ENCODE assay signal across 8 cellular contexts in genomic region chr22:21865041-21865440, GRCh38. TPM values are rescaled to one million over a fixed set of nuclear protein-coding genes. Genes with fewer than 3 reads are reported as not detected.
DNase-seq lines count a peak whose midpoint lies in the region; ATAC-seq, FAIRE-seq and TF ChIP-seq lines count a peak whose summit lies in the region.

No MANE protein-coding gene starts in this region.

- H3K4me1 ChIP-seq in A673 (ENCODE audit: insufficient read depth, low read length, poor library complexity, severe bottlenecking), result peaks cover 32% of the 10 kb centered on the region

- no peaks in the 10 kb centered on the region for H3K36me3 ChIP-seq in A673 (ENCODE audit: insufficient read depth, low read length, poor library complexity, severe bottlenecking)

- no peaks in the 10 kb centered on the region for H3K27me3 ChIP-seq in A673 (replicated peaks; ENCODE audit: insufficient read depth, low read depth, low read length, poor library complexity)

- H3K4me3 ChIP-seq in A673 (ENCODE audit: low read depth, low read length, poor library complexity, severe bottlenecking), result peak overlapping the region; percentile 85

- CTCF ChIA-PET in A673 (lab: Charles Lee), result no interaction called here

- peak; percentile 66 for DNase-seq in A673 (ENCODE audit: low spot score)
- no peak for DNase-seq in GM18507 (ENCODE audit: extremely low spot score, insufficient read length, low read depth)
- peak; percentile 34 to 51 for DNase-seq in activated CD4-positive, alpha-beta T cell treated with anti-CD3 and anti-CD28 coated beads, Interleukin-2, amount 50 U/mL, for 48 hours
- DNase-seq in glomerular visceral epithelial cell (ENCODE audit: extremely low spot score), result peak; percentile 47
- DNase-seq in stimulated activated CD8-positive, alpha-beta memory T cell treated with anti-CD3 and anti-CD28 coated beads, Interleukin-4, amount 100 ng/mL, for 48 hours, result peak; percentile 48
- DNase-seq in KG1 (lab: John Stamatoyannopoulos, UW), result no peak

- intact Hi-C loops in A673 (cut with micrococcal nuclease; ENCODE audit: unreplicated experiment), result loop anchor here (5.0 kb wide), 1 partner anchor 48 kb away; no protein-coding TSS in a partner anchor

- peak; percentile 45 for FAIRE-seq in GM18507 (lab: Jason Lieb, UNC)

- TF ChIP-seq CTCF in A673 (conservative IDR thresholded peaks at IDR 0.05; ENCODE audit: low read depth, low read length), result no peak

- H3K27ac ChIP-seq in A673 (ENCODE audit: low read depth, low read length, poor library complexity, severe bottlenecking), result no peak overlapping the region

- no TSS peak for BruUV-seq in A673 (replicated peaks; lab: Mats Ljungman, UMichigan)

- ATAC-seq in HG03439 (IDR thresholded peaks at IDR 0.05; ENCODE audit: unreplicated experiment) (no peak), HG02642 (IDR thresholded peaks at IDR 0.05; ENCODE audit: poor library complexity, unreplicated experiment) (no peak)

- POLR2A ChIA-PET in A673 (lab: Charles Lee; ENCODE audit: low non-redundant PET), result no interaction called here

- H3K9me3 ChIP-seq in A673 (ENCODE audit: low read depth, low read length, poor library complexity, severe bottlenecking), result no peaks in the 10 kb centered on the region

RNA-seq across cellular contexts. Expression of gene MAPK1, which starts 2.4 kb away (rescaled TPM):
- 136 and 139 TPM in 2 replicates for total RNA-seq in A673 (2021)

Comparison
In these comparisons a context has a peak if more than half of its experiments do, and no peak if none do; other contexts are left out.
1. DNase-seq: peak in A673 (single experiment), activated CD4-positive, alpha-beta T cell treated with anti-CD3 and anti-CD28 coated beads, Interleukin-2, amount 50 U/mL, for 48 hours (2 of 2), glomerular visceral epithelial cell (single experiment) and stimulated activated CD8-positive, alpha-beta memory T cell treated with anti-CD3 and anti-CD28 coated beads, Interleukin-4, amount 100 ng/mL, for 48 hours (single experiment); none in GM18507 (single experiment) and KG1 (single experiment).